In genomic region chr7:5713124-5713912, GRCh38 we compare ENCODE assay signal across 17 cellular contexts.
"Had no signal": no experiment of that assay in that cellular context is flagged by ENCODE, and none has a peak within 500 bp of the region (broad histone marks: within the 10 kb centered on the region; RNA-seq: fewer than 3 reads in every experiment).

No MANE protein-coding gene starts in this region.

- H3K9me3 ChIP-seq: prostate gland, SK-N-SH, upper lobe of left lung had no signal

- H3K4me3 Mint-ChIP-seq: activated B cell treated with CpG ODN at 0.5 μM for 24 hours; activated CD4-positive, alpha-beta memory T cell treated with anti-CD3 and anti-CD28 coated beads for 36 hours; activated T-helper 1 cell treated with anti-CD3 and anti-CD28 coated beads, Interleukin-12 subunit alpha, Interleukin-12 subunit beta, Interleukin-2, Interleukin-4 antibody, amounts not matched to agents 30 ng/mL and 10 ng/mL and 1 ng/mL, durations not matched to agents 14 hours and 24 hours and 36 hours; natural killer cell treated with Interleukin-12 subunit alpha and Interleukin-12 subunit beta and Interleukin-15 and Interleukin-18, amount 100 ng/mL, for 72 hours had no signal

- H3K9ac ChIP-seq: SK-N-SH had no signal

- H3K9me3 Mint-ChIP-seq: activated B cell treated with CpG ODN at 0.5 μM for 24 hours; activated CD4-positive, alpha-beta memory T cell treated with anti-CD3 and anti-CD28 coated beads for 36 hours; activated T-helper 1 cell treated with anti-CD3 and anti-CD28 coated beads, Interleukin-12 subunit alpha, Interleukin-12 subunit beta, Interleukin-2, Interleukin-4 antibody, amounts not matched to agents 30 ng/mL and 10 ng/mL and 1 ng/mL, durations not matched to agents 14 hours and 24 hours and 36 hours; natural killer cell treated with Interleukin-12 subunit alpha and Interleukin-12 subunit beta and Interleukin-15 and Interleukin-18, amount 100 ng/mL, for 72 hours had no signal

- H3K27me3 ChIP-seq: upper lobe of left lung had no signal

- H3K4me3 ChIP-seq: lung, prostate gland, upper lobe of left lung had no signal

- DNase-seq: activated B cell treated with CpG ODN at 0.5 μM for 24 hours; activated CD4-positive, alpha-beta memory T cell treated with anti-CD3 and anti-CD28 coated beads for 36 hours; activated CD8-positive, alpha-beta memory T cell treated with anti-CD3 and anti-CD28 coated beads, Interleukin-2, amount 50 U/mL, for 4 hours; activated naive CD4-positive, alpha-beta T cell treated with Interleukin-2 at 50 U/mL for 16 hours; amniotic stem cell; dermis blood vessel endothelial cell; glutamatergic neuron; occipital lobe; SK-N-SH; stimulated activated CD4-positive, alpha-beta T cell treated with anti-CD3 and anti-CD28 coated beads, Interleukin-12 subunit alpha, Interleukin-12 subunit beta, amount 100 ng/mL, for 4 hours; stimulated activated naive CD4-positive, alpha-beta T cell treated with Interleukin-2 at 50 U/mL for 16 hours; upper lobe of left lung had no signal

- H3K27ac Mint-ChIP-seq: activated B cell treated with CpG ODN at 0.5 μM for 24 hours; activated CD4-positive, alpha-beta memory T cell treated with anti-CD3 and anti-CD28 coated beads for 36 hours; activated T-helper 1 cell treated with anti-CD3 and anti-CD28 coated beads, Interleukin-12 subunit alpha, Interleukin-12 subunit beta, Interleukin-2, Interleukin-4 antibody, amounts not matched to agents 30 ng/mL and 10 ng/mL and 1 ng/mL, durations not matched to agents 14 hours and 24 hours and 36 hours; natural killer cell treated with Interleukin-12 subunit alpha and Interleukin-12 subunit beta and Interleukin-15 and Interleukin-18, amount 100 ng/mL, for 72 hours had no signal

- H3K4me1 Mint-ChIP-seq: activated B cell treated with CpG ODN at 0.5 μM for 24 hours had no signal

- H3K4me2 ChIP-seq: SK-N-SH had no signal

- ATAC-seq: natural killer cell treated with Interleukin-12 subunit alpha and Interleukin-12 subunit beta and Interleukin-15 and Interleukin-18, amount 100 ng/mL, for 72 hours; sciatic nerve had no signal

- H3K4me1 ChIP-seq: prostate gland, upper lobe of left lung had no signal

- H3K27me3 Mint-ChIP-seq: activated B cell treated with CpG ODN at 0.5 μM for 24 hours; activated CD4-positive, alpha-beta memory T cell treated with anti-CD3 and anti-CD28 coated beads for 36 hours; natural killer cell treated with Interleukin-12 subunit alpha and Interleukin-12 subunit beta and Interleukin-15 and Interleukin-18, amount 100 ng/mL, for 72 hours had no signal

- H3K27ac ChIP-seq: prostate gland, upper lobe of left lung had no signal
